Comparison of ENCODE assay signal across 17 cellular contexts in the genomic region with DNA sequence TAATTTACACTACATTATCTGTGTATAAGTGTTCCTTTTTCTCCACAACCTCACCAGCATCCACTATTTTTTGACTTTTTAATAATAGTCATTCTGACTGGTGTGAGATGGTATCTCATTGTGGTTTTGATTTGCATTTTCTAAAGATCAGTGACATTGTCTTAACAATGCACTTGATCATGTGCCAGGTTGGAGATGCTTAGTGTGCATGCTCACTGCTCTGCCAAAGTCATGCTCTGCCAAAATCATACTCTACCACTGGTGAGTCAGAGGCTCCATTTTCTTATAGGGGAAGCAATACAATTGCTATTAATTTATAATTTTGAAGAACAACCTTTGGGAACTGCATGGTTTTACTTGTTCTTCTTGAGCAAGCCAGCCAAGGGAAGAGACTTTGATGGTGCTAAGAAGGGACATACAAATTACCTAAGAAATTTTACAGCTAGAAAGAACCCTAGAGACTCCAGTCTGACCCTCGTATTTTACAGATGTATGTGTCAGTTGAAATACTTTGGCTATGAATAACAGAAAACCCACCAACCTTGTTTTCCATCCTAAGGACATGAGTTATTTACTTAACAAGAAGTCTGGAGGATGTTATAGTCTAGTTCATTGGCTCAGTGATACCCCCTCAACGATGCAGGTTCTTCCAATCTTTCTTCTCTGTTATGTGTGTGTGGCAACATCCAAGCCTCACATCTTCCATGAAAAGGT.
A peak's percentile ranks its signal among the peaks of the same experiment; 100 is the strongest.
DNase-seq lines count a peak whose midpoint lies in the region; ATAC-seq and TF ChIP-seq lines count a peak whose summit lies in the region.
"Had no signal": no experiment of that assay in that cellular context is flagged by ENCODE, and none has a peak within 500 bp of the region (broad histone marks: within the 10 kb centered on the region; RNA-seq: fewer than 3 reads in every experiment).

No MANE protein-coding gene starts in this region.

- H3K27me3 ChIP-seq in CD4-positive, alpha-beta memory T cell (ENCODE audit: insufficient read depth, low read length): no peaks in the 10 kb centered on the region
- H3K27me3 ChIP-seq: spleen had no signal

- intact Hi-C loops in CD4-positive, alpha-beta memory T cell (cut with micrococcal nuclease): no loop called here

- no peaks in the 10 kb centered on the region for H3K9me3 Mint-ChIP-seq in stimulated activated naive CD8-positive, alpha-beta T cell treated with anti-CD3 and anti-CD28 coated beads, Interleukin-15, amount 100 ng/mL, for 72 hours
- H3K9me3 Mint-ChIP-seq in CD4-positive, alpha-beta memory T cell: peaks cover 0 to 8% (median 0%) of the 10 kb centered on the region in 8 donors
- H3K9me3 Mint-ChIP-seq: activated CD4-positive, alpha-beta memory T cell treated with anti-CD3 and anti-CD28 coated beads, Interleukin-2, amount 10 ng/mL, durations not matched to agents 7 days and 5 days; neural crest cell had no signal

- H3K36me3 Mint-ChIP-seq in CD4-positive, alpha-beta memory T cell: no peaks in the 10 kb centered on the region

- POLR2A ChIA-PET in CD4-positive, alpha-beta memory T cell (lab: Charles Lee; ENCODE audit: partially characterized antibody): no interaction called here

- in situ Hi-C loops in astrocyte of the cerebellum (cut with HindIII; ENCODE audit: low sequenced_read_pairs): no loop called here

- no peaks in the 10 kb centered on the region for H3K36me3 ChIP-seq in CD4-positive, alpha-beta memory T cell (ENCODE audit: insufficient read depth, low read length)
- H3K36me3 ChIP-seq: left ventricle myocardium inferior, spleen had no signal

- peaks cover 7% of the 10 kb centered on the region for H3K27me3 Mint-ChIP-seq in stimulated activated naive CD8-positive, alpha-beta T cell treated with anti-CD3 and anti-CD28 coated beads, Interleukin-15, amount 100 ng/mL, for 72 hours
- peaks cover 7 to 18% of the 10 kb centered on the region in 2 donors for H3K27me3 Mint-ChIP-seq in CD4-positive, alpha-beta memory T cell
- H3K27me3 Mint-ChIP-seq: activated CD4-positive, alpha-beta memory T cell treated with anti-CD3 and anti-CD28 coated beads, Interleukin-2, amount 10 ng/mL, durations not matched to agents 7 days and 5 days had no signal

- H3K9me3 ChIP-seq in CD4-positive, alpha-beta memory T cell (ENCODE audit: control insufficient read depth in 1 of 2, low read length in 2 of 2): no peaks in the 10 kb centered on the region
- H3K9me3 ChIP-seq: left ventricle myocardium inferior, spleen had no signal

- no peak overlapping the region for H3K27ac Mint-ChIP-seq in stimulated activated naive CD8-positive, alpha-beta T cell treated with anti-CD3 and anti-CD28 coated beads, Interleukin-15, amount 100 ng/mL, for 72 hours
- no peak overlapping the region for H3K27ac Mint-ChIP-seq in CD4-positive, alpha-beta memory T cell
- H3K27ac Mint-ChIP-seq: activated CD4-positive, alpha-beta memory T cell treated with anti-CD3 and anti-CD28 coated beads, Interleukin-2, amount 10 ng/mL, durations not matched to agents 7 days and 5 days had no signal

- H3K4me1 ChIP-seq in CD4-positive, alpha-beta memory T cell (ENCODE audit: insufficient read depth, low read length): no peaks in the 10 kb centered on the region
- H3K4me1 ChIP-seq: left ventricle myocardium inferior, spleen had no signal

- H3K4me3 Mint-ChIP-seq in stimulated activated naive CD8-positive, alpha-beta T cell treated with anti-CD3 and anti-CD28 coated beads, Interleukin-15, amount 100 ng/mL, for 72 hours: no peak overlapping the region
- H3K4me3 Mint-ChIP-seq in CD4-positive, alpha-beta memory T cell: no peak overlapping the region
- H3K4me3 Mint-ChIP-seq: activated CD4-positive, alpha-beta memory T cell treated with anti-CD3 and anti-CD28 coated beads, Interleukin-2, amount 10 ng/mL, durations not matched to agents 7 days and 5 days; neural crest cell had no signal

- DNase-seq in stimulated activated naive CD8-positive, alpha-beta T cell treated with anti-CD3 and anti-CD28 coated beads, Interleukin-15, Interleukin-2, amounts not matched to agents 100 U/mL and 50 U/mL, for 24 hours: no peak
- DNase-seq in stimulated activated naive CD8-positive, alpha-beta T cell treated with anti-CD3 and anti-CD28 coated beads, Interleukin-15, amount 100 ng/mL, for 72 hours: no peak
- DNase-seq in astrocyte of the cerebellum (ENCODE audit: low read depth): peak; percentile 98
- DNase-seq in fibroblast of villous mesenchyme (ENCODE audit: low read depth): peak; percentile 25
- DNase-seq in NCI-H1417 treated with DMSO at 0.1 percent for 48 hours (lab: John Stamatoyannopoulos, UW): no peak
- DNase-seq in H4 (ENCODE audit: low spot score): no peak
- DNase-seq in CD4-positive, alpha-beta memory T cell: no peak
- DNase-seq: ACHN; activated CD4-positive, alpha-beta memory T cell treated with anti-CD3 and anti-CD28 coated beads, Interleukin-2, amount 10 ng/mL, durations not matched to agents 7 days and 5 days; DMS79 treated with DMSO at 0.1 percent for 48 hours; left ventricle myocardium inferior; NCI-H510A; spleen; T1000; trophoblast cell had no signal

- H3K4me3 ChIP-seq in astrocyte of the cerebellum (ENCODE audit: low read depth, low read length) (no peak overlapping the region), fibroblast of villous mesenchyme (ENCODE audit: low read depth, low read length) (no peak overlapping the region)
- no peak overlapping the region for H3K4me3 ChIP-seq in CD4-positive, alpha-beta memory T cell (ENCODE audit: low read length in 2 of 2)
- H3K4me3 ChIP-seq: left ventricle myocardium inferior, spleen had no signal

- CTCF ChIA-PET in CD4-positive, alpha-beta memory T cell (lab: Charles Lee; ENCODE audit: partially characterized antibody): no interaction called here

- no peaks in the 10 kb centered on the region for H3K4me1 Mint-ChIP-seq in stimulated activated naive CD8-positive, alpha-beta T cell treated with anti-CD3 and anti-CD28 coated beads, Interleukin-15, amount 100 ng/mL, for 72 hours
- H3K4me1 Mint-ChIP-seq in CD4-positive, alpha-beta memory T cell: no peaks in the 10 kb centered on the region
- H3K4me1 Mint-ChIP-seq: activated CD4-positive, alpha-beta memory T cell treated with anti-CD3 and anti-CD28 coated beads, Interleukin-2, amount 10 ng/mL, durations not matched to agents 7 days and 5 days had no signal

- peak; percentile 50 for ATAC-seq in stimulated activated naive CD8-positive, alpha-beta T cell treated with anti-CD3 and anti-CD28 coated beads, Interleukin-15, Interleukin-2, amounts not matched to agents 100 U/mL and 50 U/mL, for 24 hours
- no peak for ATAC-seq in stimulated activated naive CD8-positive, alpha-beta T cell treated with anti-CD3 and anti-CD28 coated beads, Interleukin-15, amount 100 ng/mL, for 72 hours
- ATAC-seq in HG02840 (IDR thresholded peaks at IDR 0.05; ENCODE audit: low FRiP score, unreplicated experiment): no peak

- no peak overlapping the region for H3K27ac ChIP-seq in CD4-positive, alpha-beta memory T cell (ENCODE audit: low read depth, low read length)
- H3K27ac ChIP-seq: left ventricle myocardium inferior, spleen had no signal

- TF ChIP-seq CTCF in astrocyte of the cerebellum (IDR thresholded peaks at IDR 0.05; ENCODE audit: low read depth, low read length, missing control alignments) (no peak), fibroblast of villous mesenchyme (IDR thresholded peaks at IDR 0.05; ENCODE audit: insufficient read depth, low read depth, low read length) (no peak)

Comparison
In these comparisons a context has a peak if more than half of its experiments do, and no peak if none do; other contexts are left out.
1. DNase-seq: peak in astrocyte of the cerebellum (single experiment) and fibroblast of villous mesenchyme (single experiment); none in stimulated activated naive CD8-positive, alpha-beta T cell treated with anti-CD3 and anti-CD28 coated beads, Interleukin-15, Interleukin-2, amounts not matched to agents 100 U/mL and 50 U/mL, for 24 hours (single experiment), stimulated activated naive CD8-positive, alpha-beta T cell treated with anti-CD3 and anti-CD28 coated beads, Interleukin-15, amount 100 ng/mL, for 72 hours (0 of 2), NCI-H1417 treated with DMSO at 0.1 percent for 48 hours (single experiment), H4 (single experiment) and CD4-positive, alpha-beta memory T cell (0 of 5).